1 cellular context compared by ENCODE assay signal in genomic region chr22:50482107-50483074, GRCh38.
TF ChIP-seq lines count a peak whose summit lies in the region.

No MANE protein-coding gene starts in this region.

TF ChIP-seq in HCT116, 20 proteins besides CTCF, POLR2A, EP300 and RAD21 (continued from another document):
- TF ChIP-seq ZBTB33 (IDR thresholded peaks at IDR 0.05; ENCODE audit: extremely low read depth, insufficient replicate concordance, low read length) (no peak), EGR1 (IDR thresholded peaks at IDR 0.05; ENCODE audit: low read depth) (no peak)
TF ChIP-seq in HCT116: peak in this region for 0.
